ENCODE assay signal across 17 cellular contexts in genomic region chrX:9587551-9588096, GRCh38.
"Had no signal": no experiment of that assay in that cellular context is flagged by ENCODE, and none has a peak within 500 bp of the region (broad histone marks: within the 10 kb centered on the region; RNA-seq: fewer than 3 reads in every experiment).

No MANE protein-coding gene starts in this region.

- H3K27me3 Mint-ChIP-seq: activated CD8-positive, alpha-beta memory T cell treated with anti-CD3 and anti-CD28 coated beads, Interleukin-2, amount 10 ng/mL, durations not matched to agents 7 days and 5 days had no signal

- H3K27me3 ChIP-seq: upper lobe of left lung had no signal

- H3K4me2 ChIP-seq: smooth muscle cell had no signal

- H3K9me3 Mint-ChIP-seq: natural killer cell had no signal

- H3K36me3 ChIP-seq: heart left ventricle, upper lobe of left lung had no signal

- H3K9me3 ChIP-seq: heart left ventricle, upper lobe of left lung had no signal

- H3K4me3 ChIP-seq: heart left ventricle, smooth muscle cell, upper lobe of left lung had no signal

- H3K36me3 Mint-ChIP-seq: natural killer cell had no signal

- H3K27ac ChIP-seq: heart left ventricle, upper lobe of left lung had no signal

- ATAC-seq: activated CD8-positive, alpha-beta memory T cell treated with anti-CD3 and anti-CD28 coated beads, Interleukin-2, amount 10 ng/mL, durations not matched to agents 7 days and 5 days had no signal

- H3K4me1 ChIP-seq: upper lobe of left lung had no signal

- DNase-seq: activated CD4-positive, CD25-positive, alpha-beta regulatory T cell; activated CD8-positive, alpha-beta memory T cell treated with anti-CD3 and anti-CD28 coated beads, Interleukin-2, amount 10 ng/mL, durations not matched to agents 7 days and 5 days; central memory CD4-positive, alpha-beta T cell; cortex of kidney; effector CD8-positive, alpha-beta T cell; mammary epithelial cell; natural killer cell; nucleus accumbens; right cardiac atrium; stimulated activated naive CD4-positive, alpha-beta T cell; T-helper 2 cell; upper lobe of left lung had no signal

- FAIRE-seq: frontal cortex, islet of Langerhans, TTC549 had no signal

- H3K4me3 Mint-ChIP-seq: activated CD8-positive, alpha-beta memory T cell treated with anti-CD3 and anti-CD28 coated beads, Interleukin-2, amount 10 ng/mL, durations not matched to agents 7 days and 5 days; natural killer cell had no signal

- H3K27ac Mint-ChIP-seq: activated CD8-positive, alpha-beta memory T cell treated with anti-CD3 and anti-CD28 coated beads, Interleukin-2, amount 10 ng/mL, durations not matched to agents 7 days and 5 days; natural killer cell had no signal
